Comparison of ENCODE assay signal across 1 cellular context in genomic region chr19:1569997-1570396, GRCh38.
TF ChIP-seq lines count a peak whose summit lies in the region.

No MANE protein-coding gene starts in this region.

TF ChIP-seq in GM23338, 12 proteins besides CTCF, POLR2A, EP300 and RAD21 (continued from another document):
- TF ChIP-seq ZNF462 (CRISPR knock-in tag; IDR thresholded peaks at IDR 0.05) = no peak
- no peak for TF ChIP-seq REST (IDR thresholded peaks at IDR 0.05; ENCODE audit: unreplicated experiment)
- TF ChIP-seq ETS1 (IDR thresholded peaks at IDR 0.05) = no peak
- no peak for TF ChIP-seq NANOG (IDR thresholded peaks at IDR 0.05; ENCODE audit: borderline replicate concordance)
- no peak for TF ChIP-seq CREB1 (CRISPR knock-in tag; IDR thresholded peaks at IDR 0.05; ENCODE audit: low read depth)
